20 cellular contexts compared by ENCODE assay signal in the genomic region with DNA sequence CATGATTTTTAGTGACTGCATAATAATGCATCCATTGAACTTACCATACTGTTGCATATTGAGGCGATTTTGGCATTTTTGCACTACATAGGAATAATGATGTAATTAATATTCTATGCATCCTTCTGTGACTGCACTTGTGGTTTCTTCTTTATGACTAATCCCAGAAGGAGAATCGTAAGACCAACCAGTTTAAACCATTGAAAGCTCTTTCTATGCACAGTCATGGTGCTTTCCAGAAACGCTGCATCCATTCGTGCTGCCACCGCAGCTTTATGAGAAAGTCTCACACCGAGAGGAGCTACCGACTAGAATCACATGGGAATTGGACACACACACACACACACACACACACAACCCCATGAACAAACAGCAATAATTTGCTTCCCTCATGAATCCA.
DNase-seq lines count a peak whose midpoint lies in the region; ATAC-seq, FAIRE-seq and TF ChIP-seq lines count a peak whose summit lies in the region.
"Had no signal": no experiment of that assay in that cellular context is flagged by ENCODE, and none has a peak within 500 bp of the region (broad histone marks: within the 10 kb centered on the region; RNA-seq: fewer than 3 reads in every experiment).

No MANE protein-coding gene starts in this region.

- H3K27ac Mint-ChIP-seq in astrocyte (ENCODE audit: unreplicated experiment) (no peak overlapping the region), Caco-2 (ENCODE audit: unreplicated experiment) (no peak overlapping the region)

- CTCF ChIA-PET in Caco-2 (lab: Charles Lee) = no interaction called here

- H3K9me3 ChIP-seq in astrocyte (ENCODE audit: insufficient read depth, low read depth, low read length) = no peaks in the 10 kb centered on the region
- H3K9me3 ChIP-seq in Caco-2 = no peaks in the 10 kb centered on the region
- no peaks in the 10 kb centered on the region for H3K9me3 ChIP-seq in BE2C
- H3K9me3 ChIP-seq in stomach = no peaks in the 10 kb centered on the region
- H3K9me3 ChIP-seq: Peyer's patch had no signal

- no peak for TF ChIP-seq EP300 in stomach (IDR thresholded peaks at IDR 0.05)

- FAIRE-seq in astrocyte (lab: Jason Lieb, UNC) = no peak
- FAIRE-seq: GM12892, GM19239 had no signal

- BruUV-seq in Caco-2 (replicated peaks; lab: Mats Ljungman, UMichigan) = no TSS peak

- no peak overlapping the region for H3K9ac ChIP-seq in astrocyte (ENCODE audit: low read length)

- peaks cover 6% of the 10 kb centered on the region for H3K4me1 Mint-ChIP-seq in astrocyte (ENCODE audit: low read depth, unreplicated experiment)
- no peaks in the 10 kb centered on the region for H3K4me1 Mint-ChIP-seq in Caco-2 (ENCODE audit: low read depth, unreplicated experiment)

- H3K79me2 ChIP-seq in astrocyte (ENCODE audit: insufficient read depth, low read length) = no peaks in the 10 kb centered on the region

- H3K4me3 ChIP-seq in astrocyte (ENCODE audit: insufficient read depth, low read depth, low read length) (no peak overlapping the region), Caco-2 (ENCODE audit: low read depth, low read length) (no peak overlapping the region), BE2C (ENCODE audit: low read depth, low read length) (no peak overlapping the region), stomach (no peak overlapping the region)
- H3K4me3 ChIP-seq: Peyer's patch had no signal

- H3K4me1 ChIP-seq in astrocyte (ENCODE audit: insufficient read depth, low read length) = no peaks in the 10 kb centered on the region
- H3K4me1 ChIP-seq in foreskin keratinocyte = no peaks in the 10 kb centered on the region
- no peaks in the 10 kb centered on the region for H3K4me1 ChIP-seq in Caco-2
- no peaks in the 10 kb centered on the region for H3K4me1 ChIP-seq in BE2C
- no peaks in the 10 kb centered on the region for H3K4me1 ChIP-seq in stomach
- H3K4me1 ChIP-seq: Peyer's patch had no signal

- intact Hi-C loops in Caco-2 (cut with micrococcal nuclease; ENCODE audit: unreplicated experiment) (no loop called here), stomach (cut with DNase I; ENCODE audit: low total_unique reads) (no loop called here)

- TF ChIP-seq POLR2A in stomach (IDR thresholded peaks at IDR 0.05) = no peak

- DNase-seq in H4 (ENCODE audit: low spot score) (peak; percentile 29), astrocyte (ENCODE audit: low read depth) (peak; percentile 14), foreskin keratinocyte (peak in 1 of 2 donors; percentile 25), Caco-2 (no peak), BE2C (no peak), stomach (no peak)
- DNase-seq: C1 segment of cervical spinal cord, GOT3, KG1, NCI-H1092, NCI-H187, NCI-H510A, NCI-H82, Peyer's patch, SHP77 had no signal

- ATAC-seq in foreskin keratinocyte = peak; percentile 76
- ATAC-seq in HG03457 (IDR thresholded peaks at IDR 0.05; ENCODE audit: unreplicated experiment) = no peak
- ATAC-seq: SK-N-SH treated with all-trans-retinoic acid at 6 μM for 48 hours had no signal

- H3K36me3 ChIP-seq in astrocyte (ENCODE audit: insufficient read depth, low read length) = no peaks in the 10 kb centered on the region
- no peaks in the 10 kb centered on the region for H3K36me3 ChIP-seq in Caco-2 (ENCODE audit: control insufficient read depth, insufficient read depth, low read length)
- no peaks in the 10 kb centered on the region for H3K36me3 ChIP-seq in BE2C
- H3K36me3 ChIP-seq in stomach = no peaks in the 10 kb centered on the region
- H3K36me3 ChIP-seq: Peyer's patch had no signal

- H3K27me3 Mint-ChIP-seq in astrocyte (ENCODE audit: low read depth, unreplicated experiment) = no peaks in the 10 kb centered on the region
- no peaks in the 10 kb centered on the region for H3K27me3 Mint-ChIP-seq in Caco-2 (ENCODE audit: insufficient read depth, unreplicated experiment)

- no peak overlapping the region for H3K27ac ChIP-seq in astrocyte (ENCODE audit: low read depth, low read length)
- no peak overlapping the region for H3K27ac ChIP-seq in foreskin keratinocyte
- H3K27ac ChIP-seq in stomach = no peak overlapping the region
- H3K27ac ChIP-seq: HL-60, Peyer's patch had no signal

- TF ChIP-seq CTCF in astrocyte (IDR thresholded peaks at IDR 0.05; ENCODE audit: insufficient read depth, low read depth, low read length) = no peak
- TF ChIP-seq CTCF in foreskin keratinocyte (conservative IDR thresholded peaks at IDR 0.05) = no peak
- TF ChIP-seq CTCF in Caco-2 (IDR thresholded peaks at IDR 0.05; ENCODE audit: insufficient read depth in 1 of 2, low read depth in 1 of 2, low read length in 1 of 2, severe bottlenecking in 1 of 2, unreplicated experiment in 1 of 2) = no peak
- no peak for TF ChIP-seq CTCF in BE2C (IDR thresholded peaks at IDR 0.05; ENCODE audit: low read depth, low read length)
- no peak for TF ChIP-seq CTCF in stomach (IDR thresholded peaks at IDR 0.05)

- POLR2A ChIA-PET in Caco-2 (lab: Charles Lee) = no interaction called here

- H3K36me3 Mint-ChIP-seq in astrocyte (ENCODE audit: low read depth, unreplicated experiment) (no peaks in the 10 kb centered on the region), Caco-2 (ENCODE audit: insufficient read depth, unreplicated experiment) (no peaks in the 10 kb centered on the region)

- H3K9me3 Mint-ChIP-seq in astrocyte (ENCODE audit: unreplicated experiment) (no peaks in the 10 kb centered on the region), Caco-2 (ENCODE audit: unreplicated experiment) (no peaks in the 10 kb centered on the region)

- H3K27me3 ChIP-seq in astrocyte (ENCODE audit: insufficient read depth, low read length) (no peaks in the 10 kb centered on the region), foreskin keratinocyte (no peaks in the 10 kb centered on the region), Caco-2 (replicated peaks; ENCODE audit: control insufficient read depth, insufficient read depth, low read length) (no peaks in the 10 kb centered on the region), BE2C (no peaks in the 10 kb centered on the region), stomach (no peaks in the 10 kb centered on the region)
- H3K27me3 ChIP-seq: Peyer's patch had no signal

- no peaks in the 10 kb centered on the region for H4K20me1 ChIP-seq in astrocyte (ENCODE audit: insufficient read depth, low read length)

- no peak overlapping the region for H3K4me2 ChIP-seq in astrocyte (ENCODE audit: low read length)

- no peak overlapping the region for H2AFZ ChIP-seq in astrocyte (ENCODE audit: low read depth, low read length)

- H3K4me3 Mint-ChIP-seq in astrocyte (ENCODE audit: unreplicated experiment) (no peak overlapping the region), Caco-2 (ENCODE audit: unreplicated experiment) (no peak overlapping the region)

- WGBS in stomach, 5 donors = 90 to 95% (median 92%) methylated on average over 7 of the region's 7 CpGs

Comparison
In these comparisons a context has a peak if more than half of its experiments do, and no peak if none do; other contexts are left out.
1. DNase-seq: peak in H4 (single experiment) and astrocyte (single experiment); none in Caco-2 (0 of 2), BE2C (single experiment) and stomach (single experiment).